In the genomic region with DNA sequence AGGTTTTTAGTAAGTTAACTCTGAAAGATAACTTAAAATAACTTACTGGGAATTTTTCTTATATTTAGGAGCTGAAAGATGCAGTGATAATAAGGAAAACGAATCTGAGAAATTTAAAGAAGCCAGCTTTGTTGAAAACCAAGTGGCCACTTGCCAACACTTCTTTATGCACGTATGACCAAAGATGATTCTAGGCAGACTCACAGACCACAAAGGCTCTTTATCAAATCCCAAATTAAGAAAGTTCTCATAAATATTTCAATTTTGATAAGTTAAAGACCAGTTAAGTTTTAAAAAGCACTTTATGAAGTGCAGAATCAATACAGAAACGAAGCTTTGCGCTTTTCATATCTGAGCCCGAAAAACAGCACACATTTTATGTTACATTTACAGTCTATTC, we compare ENCODE assay signal across 8 cellular contexts. TPM values are rescaled to one million over a fixed set of nuclear protein-coding genes. Genes with fewer than 3 reads are reported as not detected.
DNase-seq lines count a peak whose midpoint lies in the region; ATAC-seq and TF ChIP-seq lines count a peak whose summit lies in the region.

No MANE protein-coding gene starts in this region.

- peak overlapping the region; percentile 77 for H3K4me3 ChIP-seq in AG09309 (ENCODE audit: control insufficient read depth, low read depth, low read length)
- H3K4me3 ChIP-seq in HUES48 (ENCODE audit: low read depth, low read length): peak overlapping the region; percentile 99
- peak overlapping the region in 1 of 2 donors; percentile 94 for H3K4me3 ChIP-seq in body of pancreas
- H3K4me3 ChIP-seq in lower lobe of right lung: peak overlapping the region; percentile 81
- peak overlapping the region; percentile 98 for H3K4me3 ChIP-seq in upper lobe of right lung

- ATAC-seq in body of pancreas (no peak), lower lobe of right lung (no peak), upper lobe of right lung (no peak), HG03521 (IDR thresholded peaks at IDR 0.05; ENCODE audit: unreplicated experiment) (no peak), GM19452 (IDR thresholded peaks at IDR 0.05; ENCODE audit: unreplicated experiment) (no peak)

- intact Hi-C loops in body of pancreas (cut with DNase I) (no loop called here), lower lobe of right lung (cut with DNase I) (no loop called here), upper lobe of right lung (cut with DNase I) (no loop called here)

- DNase-seq in AG09309 (ENCODE audit: low read depth): no peak
- peak in 2 of 4 donors; percentile 17 to 29 for DNase-seq in body of pancreas
- DNase-seq in lower lobe of right lung: no peak
- no peak for DNase-seq in upper lobe of right lung
- no peak for DNase-seq in stimulated activated CD4-positive, alpha-beta T cell treated with anti-CD3 and anti-CD28 coated beads, Interleukin-4, amount 100 ng/mL, for 1 hour

- H3K36me3 ChIP-seq in HUES48 (ENCODE audit: control insufficient read depth, insufficient read depth, low read length) (no peaks in the 10 kb centered on the region), body of pancreas (replicated peaks in 1 of 2; ENCODE audit: insufficient read depth in 1 of 2, low read depth in 2 of 2) (no peaks in the 10 kb centered on the region), lower lobe of right lung (peaks cover 6% of the 10 kb centered on the region), upper lobe of right lung (peaks cover 4% of the 10 kb centered on the region)

- H3K27ac ChIP-seq in HUES48 (ENCODE audit: low read depth, low read length) (peak overlapping the region; percentile 97), body of pancreas (peak overlapping the region; percentile 98 to 100 (median 100)), lower lobe of right lung (peak overlapping the region; percentile 99), upper lobe of right lung (peak overlapping the region; percentile 99)

- peak overlapping the region; percentile 95 for H3K9ac ChIP-seq in HUES48 (ENCODE audit: low read depth, low read length)

- TF ChIP-seq CTCF in AG09309 (IDR thresholded peaks at IDR 0.05; ENCODE audit: control insufficient read depth, insufficient read depth, low read depth, low read length, missing control alignments): no peak
- no peak for TF ChIP-seq CTCF in body of pancreas (IDR thresholded peaks at IDR 0.05)
- no peak for TF ChIP-seq CTCF in lower lobe of right lung (IDR thresholded peaks at IDR 0.05)
- no peak for TF ChIP-seq CTCF in upper lobe of right lung (IDR thresholded peaks at IDR 0.05)

- H3K27me3 ChIP-seq in HUES48 (ENCODE audit: control insufficient read depth, insufficient read depth, low read length): no peaks in the 10 kb centered on the region
- H3K27me3 ChIP-seq in body of pancreas: no peaks in the 10 kb centered on the region
- H3K27me3 ChIP-seq in lower lobe of right lung (ENCODE audit: low read depth): no peaks in the 10 kb centered on the region
- no peaks in the 10 kb centered on the region for H3K27me3 ChIP-seq in upper lobe of right lung

- H3K9me3 ChIP-seq in HUES48 (ENCODE audit: control insufficient read depth, insufficient read depth, low read length): no peaks in the 10 kb centered on the region
- no peaks in the 10 kb centered on the region for H3K9me3 ChIP-seq in body of pancreas
- H3K9me3 ChIP-seq in lower lobe of right lung: no peaks in the 10 kb centered on the region
- H3K9me3 ChIP-seq in upper lobe of right lung: no peaks in the 10 kb centered on the region

- 3 to 6% methylated on average over 5 of the region's 5 CpGs for WGBS in body of pancreas, 2 donors

- H3K4me1 ChIP-seq in HUES48 (ENCODE audit: control insufficient read depth, insufficient read depth, low read length) (0 out of 2 replicates have a peak, but pooled peaks cover 4% of the 10 kb centered on the region), body of pancreas (peaks cover 39% of the 10 kb centered on the region), lower lobe of right lung (peaks cover 40% of the 10 kb centered on the region), upper lobe of right lung (peaks cover 34% of the 10 kb centered on the region)

- no peak for TF ChIP-seq POLR2A in body of pancreas (IDR thresholded peaks at IDR 0.05)

RNA-seq across cellular contexts. Expression of a gene that starts 1.5 kb away (rescaled TPM):
- 10 to 100 TPM; 31.4 to 32.3 TPM for total RNA-seq in body of pancreas
- total RNA-seq in lower lobe of right lung: 68.6 TPM
- total RNA-seq in upper lobe of right lung: 76.9 TPM
